In the genomic region with DNA sequence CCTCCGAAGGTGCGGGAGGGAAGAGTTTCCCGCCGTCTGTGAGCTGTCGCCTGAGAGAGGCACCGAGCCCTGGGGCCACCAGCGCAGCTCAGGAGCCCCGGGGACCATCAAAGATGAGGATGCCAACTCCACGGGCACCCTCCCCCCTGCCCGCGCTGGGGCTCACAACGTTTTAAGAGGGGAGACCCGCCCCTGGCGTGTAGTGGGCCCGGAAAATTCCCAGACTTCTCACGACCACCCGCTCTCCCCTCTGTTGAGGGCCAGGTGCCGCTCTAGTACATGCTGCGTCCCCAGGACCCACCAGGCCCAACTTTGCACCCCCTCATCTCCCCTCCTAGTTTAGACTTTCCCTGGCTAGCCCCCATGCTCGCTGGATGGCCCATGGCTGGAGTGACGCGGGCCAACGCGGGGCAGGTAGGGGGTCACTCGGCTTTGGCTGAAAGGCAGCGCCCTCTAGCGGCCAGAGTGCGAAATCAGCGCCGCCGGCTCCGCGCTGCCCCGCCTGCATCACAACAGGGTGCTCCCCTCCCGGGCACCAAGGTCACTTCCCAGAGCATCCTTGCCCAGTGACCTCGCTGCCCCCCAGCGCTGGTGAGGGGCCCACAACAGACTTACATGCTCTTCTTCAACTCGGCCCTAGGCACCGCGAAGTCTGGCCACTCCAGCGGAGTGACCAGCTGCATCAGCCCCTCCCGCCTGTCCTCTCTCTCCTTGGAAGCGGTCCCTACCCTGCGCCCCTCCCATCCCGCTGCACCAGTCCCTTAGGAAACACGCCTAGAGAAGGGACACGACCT, we compare ENCODE assay signal across 8 cellular contexts. TPM values are rescaled to one million over a fixed set of nuclear protein-coding genes. Genes with fewer than 3 reads are reported as not detected.
DNase-seq lines count a peak whose midpoint lies in the region; ATAC-seq lines count a peak whose summit lies in the region.

No MANE protein-coding gene starts in this region.

- peak overlapping the region; percentile 49 for H3K4me2 ChIP-seq in mesendoderm (ENCODE audit: low read length)

- H3K4ac ChIP-seq in mesendoderm (ENCODE audit: low read depth, low read length): no peak overlapping the region

- H3K27me3 ChIP-seq in effector memory CD4-positive, alpha-beta T cell (replicated peaks; ENCODE audit: control insufficient read depth, insufficient read depth, low read length, poor library complexity, severe bottlenecking): no peaks in the 10 kb centered on the region
- no peaks in the 10 kb centered on the region for H3K27me3 ChIP-seq in mesendoderm (ENCODE audit: insufficient read depth, low read length, poor library complexity)

- no peaks in the 10 kb centered on the region for H3K9me3 ChIP-seq in effector memory CD4-positive, alpha-beta T cell (ENCODE audit: control insufficient read depth, low read length)

- no peak overlapping the region for H2BK15ac ChIP-seq in mesendoderm (replicated peaks; ENCODE audit: low read depth)

- H3K4me3 ChIP-seq in effector memory CD4-positive, alpha-beta T cell (ENCODE audit: insufficient read depth, low read depth, low read length, poor library complexity, severe bottlenecking): peak overlapping the region; percentile 39
- H3K4me3 ChIP-seq in mesendoderm (ENCODE audit: low read length): no peak overlapping the region

- H3K36me3 ChIP-seq in effector memory CD4-positive, alpha-beta T cell (ENCODE audit: control insufficient read depth, insufficient read depth, low read length): no peaks in the 10 kb centered on the region
- no peaks in the 10 kb centered on the region for H3K36me3 ChIP-seq in mesendoderm (ENCODE audit: control insufficient read depth, insufficient read depth, low read length)

- H3K79me1 ChIP-seq in mesendoderm (ENCODE audit: low read length): no peaks in the 10 kb centered on the region

- H2BK5ac ChIP-seq in mesendoderm (ENCODE audit: low read length): no peak overlapping the region

- no peak overlapping the region for H4K5ac ChIP-seq in mesendoderm (ENCODE audit: low read length)

- peak overlapping the region; percentile 28 for H3K56ac ChIP-seq in mesendoderm (ENCODE audit: low read length)

- H3K9ac ChIP-seq in mesendoderm (ENCODE audit: low read length): peak overlapping the region; percentile 23

- H4K8ac ChIP-seq in mesendoderm (ENCODE audit: low read depth, low read length): no peak overlapping the region

- no CpG with 5 or more reads among the region's 47 CpGs for WGBS in mesendoderm (ENCODE audit: extremely low coverage, insufficient coverage, low lambda C conversion rate)

- no peak overlapping the region for H3K27ac ChIP-seq in effector memory CD4-positive, alpha-beta T cell (ENCODE audit: insufficient read depth, low read length, poor library complexity, severe bottlenecking)
- H3K27ac ChIP-seq in mesendoderm (ENCODE audit: low read depth, low read length): no peak overlapping the region

- no peak overlapping the region for H2BK120ac ChIP-seq in mesendoderm (ENCODE audit: low read depth, low read length)

- H2AK5ac ChIP-seq in mesendoderm (ENCODE audit: low read length): no peak overlapping the region

- ATAC-seq in HG02678 (IDR thresholded peaks at IDR 0.05; ENCODE audit: unreplicated experiment): peak; percentile 61

- no peak overlapping the region for H3K23ac ChIP-seq in mesendoderm (ENCODE audit: low read length)

- H3K79me2 ChIP-seq in mesendoderm (ENCODE audit: control insufficient read depth, insufficient read depth, low read length): no peaks in the 10 kb centered on the region

- DNase-seq in GM04504 (ENCODE audit: low read depth) (peak; percentile 25), NCI-H69 (lab: John Stamatoyannopoulos, UW) (peak; percentile 76), mesendoderm (peak; percentile 77), OCI-M2 (lab: John Stamatoyannopoulos, UW; ENCODE audit: unreplicated experiment) (no peak)
- peak; percentile 93 for DNase-seq in activated CD8-positive, alpha-beta memory T cell treated with anti-CD3 and anti-CD28 coated beads for 24 hours
- DNase-seq in effector memory CD4-positive, alpha-beta T cell: peak; percentile 30 to 54 (median 47)
- DNase-seq in stimulated activated CD8-positive, alpha-beta memory T cell treated with anti-CD3 and anti-CD28 coated beads, Interleukin-15, amount 100 ng/mL, for 24 hours (ENCODE audit: low read depth): peak; percentile 72

- H3K18ac ChIP-seq in mesendoderm (ENCODE audit: low read length): no peak overlapping the region

- peaks cover 8% of the 10 kb centered on the region for H3K4me1 ChIP-seq in effector memory CD4-positive, alpha-beta T cell (ENCODE audit: control insufficient read depth, insufficient read depth, low read length, poor library complexity, severe bottlenecking)
- no peaks in the 10 kb centered on the region for H3K4me1 ChIP-seq in mesendoderm (ENCODE audit: control insufficient read depth, low read depth, low read length)

RNA-seq across cellular contexts. Expression of gene CD160, which starts 1.8 kb away (rescaled TPM):
- not detected for polyA plus RNA-seq in mesendoderm (2013, experiment 1 of 2)
- polyA plus RNA-seq in mesendoderm (2013, experiment 2 of 2): not detected

RNA-seq across cellular contexts. Expression of gene PDZK1, which starts 13.9 kb away (rescaled TPM):
- 0.27 TPM for polyA plus RNA-seq in mesendoderm (2013, experiment 1 of 2)
- 0.56 TPM for polyA plus RNA-seq in mesendoderm (2013, experiment 2 of 2)
